In genomic region chr11:108500169-108500568, GRCh38 we compare ENCODE assay signal across 27 cellular contexts. TPM values are rescaled to one million over a fixed set of nuclear protein-coding genes. Genes with fewer than 3 reads are reported as not detected.
DNase-seq lines count a peak whose midpoint lies in the region; ATAC-seq and TF ChIP-seq lines count a peak whose summit lies in the region.
"Had no signal": no experiment of that assay in that cellular context is flagged by ENCODE, and none has a peak within 500 bp of the region (broad histone marks: within the 10 kb centered on the region; RNA-seq: fewer than 3 reads in every experiment).

No MANE protein-coding gene starts in this region.

- CTCF ChIA-PET in activated CD4-positive, alpha-beta memory T cell treated with anti-CD3 and anti-CD28 coated beads, Interleukin-2, amount 10 ng/mL, durations not matched to agents 7 days and 5 days (lab: Charles Lee): interaction anchor here (1.1 kb wide), 1 partner anchor 278 kb away, joined by 4 read pairs; the partner anchor contains the start of gene NPAT
- CTCF ChIA-PET in activated CD4-positive, alpha-beta memory T cell treated with anti-CD3 and anti-CD28 coated beads for 36 hours (lab: Charles Lee): no interaction called here
- CTCF ChIA-PET in T-cell (lab: Charles Lee): no interaction called here

- H3K9me3 Mint-ChIP-seq in activated CD4-positive, alpha-beta memory T cell treated with anti-CD3 and anti-CD28 coated beads, Interleukin-2, amount 10 ng/mL, durations not matched to agents 7 days and 5 days: no peaks in the 10 kb centered on the region
- H3K9me3 Mint-ChIP-seq in activated CD4-positive, alpha-beta memory T cell treated with anti-CD3 and anti-CD28 coated beads for 36 hours: no peaks in the 10 kb centered on the region
- H3K9me3 Mint-ChIP-seq in T-cell: no peaks in the 10 kb centered on the region
- no peaks in the 10 kb centered on the region for H3K9me3 Mint-ChIP-seq in progenitor cell of endocrine pancreas (ENCODE audit: low read depth)

- peaks cover 12% of the 10 kb centered on the region for H3K36me3 Mint-ChIP-seq in activated CD4-positive, alpha-beta memory T cell treated with anti-CD3 and anti-CD28 coated beads, Interleukin-2, amount 10 ng/mL, durations not matched to agents 7 days and 5 days (ENCODE audit: low read depth)
- peaks cover 3% of the 10 kb centered on the region for H3K36me3 Mint-ChIP-seq in activated CD4-positive, alpha-beta memory T cell treated with anti-CD3 and anti-CD28 coated beads for 36 hours
- H3K36me3 Mint-ChIP-seq in T-cell (no peaks in the 10 kb centered on the region), progenitor cell of endocrine pancreas (ENCODE audit: insufficient read depth) (peaks cover 1% of the 10 kb centered on the region)

- no peaks in the 10 kb centered on the region for H3K36me3 ChIP-seq in breast epithelium
- H3K36me3 ChIP-seq: brain microvascular endothelial cell, left ventricle myocardium inferior, upper lobe of left lung had no signal

- intact Hi-C loops in activated CD4-positive, alpha-beta memory T cell treated with anti-CD3 and anti-CD28 coated beads for 36 hours (cut with micrococcal nuclease): no loop called here
- intact Hi-C loops in breast epithelium (cut with DNase I; ENCODE audit: low total_unique reads): no loop called here

- H3K4me3 Mint-ChIP-seq in activated CD4-positive, alpha-beta memory T cell treated with anti-CD3 and anti-CD28 coated beads, Interleukin-2, amount 10 ng/mL, durations not matched to agents 7 days and 5 days: peak overlapping the region; percentile 4
- H3K4me3 Mint-ChIP-seq in activated CD4-positive, alpha-beta memory T cell treated with anti-CD3 and anti-CD28 coated beads for 36 hours: no peak overlapping the region
- H3K4me3 Mint-ChIP-seq in T-cell (peak overlapping the region; percentile 54 to 96 (median 88)), progenitor cell of endocrine pancreas (ENCODE audit: low read depth) (peak overlapping the region; percentile 40)

- H3K27me3 Mint-ChIP-seq in activated CD4-positive, alpha-beta memory T cell treated with anti-CD3 and anti-CD28 coated beads, Interleukin-2, amount 10 ng/mL, durations not matched to agents 7 days and 5 days: no peaks in the 10 kb centered on the region
- no peaks in the 10 kb centered on the region for H3K27me3 Mint-ChIP-seq in activated CD4-positive, alpha-beta memory T cell treated with anti-CD3 and anti-CD28 coated beads for 36 hours
- H3K27me3 Mint-ChIP-seq in T-cell (no peaks in the 10 kb centered on the region), progenitor cell of endocrine pancreas (no peaks in the 10 kb centered on the region)
- H3K27me3 Mint-ChIP-seq: T-helper 17 cell had no signal

- no peaks in the 10 kb centered on the region for H3K9me3 ChIP-seq in breast epithelium
- H3K9me3 ChIP-seq: left ventricle myocardium inferior, upper lobe of left lung had no signal

- no peak overlapping the region for H3K4me3 ChIP-seq in breast epithelium
- H3K4me3 ChIP-seq: left ventricle myocardium inferior, PC-9, upper lobe of left lung had no signal

- H3K27ac Mint-ChIP-seq in activated CD4-positive, alpha-beta memory T cell treated with anti-CD3 and anti-CD28 coated beads, Interleukin-2, amount 10 ng/mL, durations not matched to agents 7 days and 5 days: no peak overlapping the region
- H3K27ac Mint-ChIP-seq in activated CD4-positive, alpha-beta memory T cell treated with anti-CD3 and anti-CD28 coated beads for 36 hours: no peak overlapping the region
- H3K27ac Mint-ChIP-seq in T-cell: peak overlapping the region; percentile 6 to 39
- peak overlapping the region; percentile 67 for H3K27ac Mint-ChIP-seq in progenitor cell of endocrine pancreas
- H3K27ac Mint-ChIP-seq: T-helper 17 cell had no signal

- ATAC-seq in T-cell (replicated peaks in 1 of 4) (no peak), foreskin keratinocyte (no peak), HG03565 (IDR thresholded peaks at IDR 0.05; ENCODE audit: unreplicated experiment) (no peak)
- ATAC-seq: activated CD4-positive, CD25-positive, alpha-beta regulatory T cell treated with anti-CD3 and anti-CD28 coated beads, Interleukin-2, amount 50 U/mL, for 24 hours; SK-N-SH treated with all-trans-retinoic acid at 6 μM for 48 hours; T-helper 17 cell had no signal

- H3K27ac ChIP-seq in foreskin keratinocyte (peak overlapping the region; percentile 17), breast epithelium (no peak overlapping the region)
- H3K27ac ChIP-seq: brain microvascular endothelial cell, left ventricle myocardium inferior, PC-9, upper lobe of left lung had no signal

- no peak for DNase-seq in activated CD4-positive, alpha-beta memory T cell treated with anti-CD3 and anti-CD28 coated beads, Interleukin-2, amount 10 ng/mL, durations not matched to agents 7 days and 5 days
- no peak for DNase-seq in activated CD4-positive, alpha-beta memory T cell treated with anti-CD3 and anti-CD28 coated beads for 36 hours
- no peak for DNase-seq in T-cell
- DNase-seq in foreskin keratinocyte: peak in 1 of 2 donors; percentile 58
- DNase-seq in progenitor cell of endocrine pancreas (ENCODE audit: low spot score, unreplicated experiment): no peak
- no peak for DNase-seq in nucleus accumbens (lab: John Stamatoyannopoulos, UW)
- DNase-seq in breast epithelium (ENCODE audit: low spot score in 2 of 2): no peak
- DNase-seq: 8988T; amniotic stem cell; brain microvascular endothelial cell; C1 segment of cervical spinal cord; DND-41; GF-D8; HCEC 1CT; left ventricle myocardium inferior; NCI-H1436 treated with DMSO at 0.1 percent for 48 hours; NCI-H2107; NCI-H345; PC-9; stimulated activated CD4-positive, alpha-beta T cell treated with anti-CD3 and anti-CD28 coated beads, Interleukin-4, amount 100 ng/mL, for 4 hours; T-helper 17 cell; upper lobe of left lung had no signal

- H3K4me1 ChIP-seq in foreskin keratinocyte (peaks cover 25% of the 10 kb centered on the region), breast epithelium (no peaks in the 10 kb centered on the region)

- H3K4me1 Mint-ChIP-seq in activated CD4-positive, alpha-beta memory T cell treated with anti-CD3 and anti-CD28 coated beads, Interleukin-2, amount 10 ng/mL, durations not matched to agents 7 days and 5 days: peaks cover 26% of the 10 kb centered on the region
- peaks cover 16% of the 10 kb centered on the region for H3K4me1 Mint-ChIP-seq in activated CD4-positive, alpha-beta memory T cell treated with anti-CD3 and anti-CD28 coated beads for 36 hours (ENCODE audit: low read depth)
- H3K4me1 Mint-ChIP-seq in T-cell: peaks cover 14 to 20% (median 18%) of the 10 kb centered on the region in 3 donors
- peaks cover 29% of the 10 kb centered on the region for H3K4me1 Mint-ChIP-seq in progenitor cell of endocrine pancreas (ENCODE audit: low read depth)

- POLR2A ChIA-PET in activated CD4-positive, alpha-beta memory T cell treated with anti-CD3 and anti-CD28 coated beads, Interleukin-2, amount 10 ng/mL, durations not matched to agents 7 days and 5 days (lab: Charles Lee): no interaction called here
- POLR2A ChIA-PET in activated CD4-positive, alpha-beta memory T cell treated with anti-CD3 and anti-CD28 coated beads for 36 hours (lab: Charles Lee): no interaction called here
- POLR2A ChIA-PET in T-cell (lab: Charles Lee): no interaction called here

- H3K27me3 ChIP-seq in foreskin keratinocyte (no peaks in the 10 kb centered on the region), breast epithelium (no peaks in the 10 kb centered on the region)
- H3K27me3 ChIP-seq: brain microvascular endothelial cell, upper lobe of left lung had no signal

- TF ChIP-seq POLR2A in breast epithelium (IDR thresholded peaks at IDR 0.05): no peak

- TF ChIP-seq CTCF in foreskin keratinocyte (conservative IDR thresholded peaks at IDR 0.05): no peak
- TF ChIP-seq CTCF in progenitor cell of endocrine pancreas (IDR thresholded peaks at IDR 0.05; ENCODE audit: unreplicated experiment): no peak
- TF ChIP-seq CTCF in breast epithelium (IDR thresholded peaks at IDR 0.05): no peak

RNA-seq across cellular contexts. Expression of gene POGLUT3, which starts 2.0 kb away (rescaled TPM):
- 10 to 100 TPM; 20.7 to 23.0 TPM for total RNA-seq in activated CD4-positive, alpha-beta memory T cell treated with anti-CD3 and anti-CD28 coated beads, Interleukin-2, amount 10 ng/mL, durations not matched to agents 7 days and 5 days
- total RNA-seq in activated CD4-positive, alpha-beta memory T cell treated with anti-CD3 and anti-CD28 coated beads for 36 hours: 1 to 10 TPM; 9.2 to 9.9 TPM
- 10 to 100 TPM in 1 of 5 donors, 1 to 10 TPM in 4; 8.0 to 12.3 (median 9.0) TPM for total RNA-seq in T-cell
- 13.3 and 13.5 TPM in 2 replicates for total RNA-seq in foreskin keratinocyte
- polyA plus RNA-seq in foreskin keratinocyte: 4.7 and 6.4 TPM in 2 replicates
- total RNA-seq in progenitor cell of endocrine pancreas: 25.9 and 30.6 TPM in 2 replicates
- 10 to 100 TPM; 11.4 to 26.1 (median 20.3) TPM for total RNA-seq in breast epithelium

RNA-seq across cellular contexts. Expression of gene C11orf65, which starts 32.8 kb away (rescaled TPM):
- total RNA-seq in activated CD4-positive, alpha-beta memory T cell treated with anti-CD3 and anti-CD28 coated beads, Interleukin-2, amount 10 ng/mL, durations not matched to agents 7 days and 5 days: 1 to 10 TPM in 1 of 2 experiments, under 1 TPM in 1; 0.58 to 1.2 TPM
- total RNA-seq in activated CD4-positive, alpha-beta memory T cell treated with anti-CD3 and anti-CD28 coated beads for 36 hours: 1 to 10 TPM; 1.0 to 2.0 TPM
- total RNA-seq in T-cell (1 to 10 TPM in 1 of 5 donors, under 1 TPM in 4; 0.41 to 1.3 (median 0.58) TPM), foreskin keratinocyte (0.31 and 0.95 TPM in 2 replicates), progenitor cell of endocrine pancreas (0.42 and 0.67 TPM in 2 replicates), breast epithelium (1 to 10 TPM in 1 of 3 donors, under 1 TPM in 2; 0.32 to 1.9 (median 0.66) TPM)
- polyA plus RNA-seq in foreskin keratinocyte: 0.59 and 0.71 TPM in 2 replicates
- total RNA-seq: endothelial cell of umbilical vein, glomerular endothelial cell had no signal
- polyA plus RNA-seq: endothelial cell of umbilical vein had no signal

Comparison
In these comparisons a context has a peak if more than half of its experiments do, and no peak if none do; other contexts are left out.
1. H3K27ac Mint-ChIP-seq: peak in T-cell (2 of 2) and progenitor cell of endocrine pancreas (single experiment); none in activated CD4-positive, alpha-beta memory T cell treated with anti-CD3 and anti-CD28 coated beads, Interleukin-2, amount 10 ng/mL, durations not matched to agents 7 days and 5 days (single experiment) and activated CD4-positive, alpha-beta memory T cell treated with anti-CD3 and anti-CD28 coated beads for 36 hours (single experiment).